In the genomic region with DNA sequence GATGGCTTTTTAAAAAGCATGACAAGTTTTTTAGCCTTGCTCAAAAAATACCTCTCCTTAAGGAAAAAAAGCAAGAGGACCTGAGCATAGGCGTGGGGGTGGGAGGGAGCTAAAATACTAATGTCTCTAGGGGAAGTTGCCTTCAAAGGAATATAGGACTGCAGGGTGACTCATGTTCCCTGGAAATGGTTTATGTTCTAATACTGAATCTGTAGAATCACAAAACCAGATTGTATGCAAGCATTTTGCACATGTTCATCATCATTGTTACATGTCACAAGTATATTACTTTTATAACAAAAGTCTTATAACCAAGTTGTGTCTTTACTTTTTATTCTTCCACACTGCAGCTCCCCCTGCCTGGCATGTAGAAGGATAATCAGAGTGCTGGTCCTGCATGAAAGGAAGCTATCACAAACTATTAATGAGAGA, we compare ENCODE assay signal across 9 cellular contexts. TPM values are rescaled to one million over a fixed set of nuclear protein-coding genes. Genes with fewer than 3 reads are reported as not detected.
DNase-seq lines count a peak whose midpoint lies in the region; ATAC-seq, FAIRE-seq and TF ChIP-seq lines count a peak whose summit lies in the region.
"Had no signal": no experiment of that assay in that cellular context is flagged by ENCODE, and none has a peak within 500 bp of the region (broad histone marks: within the 10 kb centered on the region; RNA-seq: fewer than 3 reads in every experiment).

No MANE protein-coding gene starts in this region.

- H3K36me3 ChIP-seq in astrocyte (ENCODE audit: insufficient read depth, low read length) (no peaks in the 10 kb centered on the region), hepatocyte (replicated peaks; ENCODE audit: insufficient read depth, low read depth) (no peaks in the 10 kb centered on the region), transverse colon (no peaks in the 10 kb centered on the region)
- no peaks in the 10 kb centered on the region for H3K36me3 ChIP-seq in naive thymus-derived CD4-positive, alpha-beta T cell (ENCODE audit: control insufficient read depth in 2 of 3, insufficient read depth in 3 of 3, low read length in 3 of 3)
- H3K36me3 ChIP-seq: thyroid gland had no signal

- no peak for FAIRE-seq in astrocyte (lab: Jason Lieb, UNC)

- H3K79me2 ChIP-seq in astrocyte (ENCODE audit: insufficient read depth, low read length) (no peaks in the 10 kb centered on the region), hepatocyte (no peaks in the 10 kb centered on the region)

- CTCF ChIA-PET in naive thymus-derived CD4-positive, alpha-beta T cell (lab: Charles Lee) = no interaction called here

- peaks cover 13% of the 10 kb centered on the region for H3K4me1 ChIP-seq in astrocyte (ENCODE audit: insufficient read depth, low read length)
- no peaks in the 10 kb centered on the region for H3K4me1 ChIP-seq in hepatocyte (ENCODE audit: insufficient read depth)
- peaks cover 0 to 21% (median 7%) of the 10 kb centered on the region in 4 donors for H3K4me1 ChIP-seq in transverse colon
- H3K4me1 ChIP-seq in naive thymus-derived CD4-positive, alpha-beta T cell (ENCODE audit: control insufficient read depth in 2 of 2, insufficient read depth in 2 of 2, low read length in 2 of 2) = no peaks in the 10 kb centered on the region

- no peaks in the 10 kb centered on the region for H3K4me1 Mint-ChIP-seq in activated naive CD8-positive, alpha-beta T cell treated with anti-CD3 and anti-CD28 coated beads, Interleukin-2, amount 50 U/mL, for 24 hours
- H3K4me1 Mint-ChIP-seq in activated naive CD8-positive, alpha-beta T cell treated with anti-CD3 and anti-CD28 coated beads for 36 hours = no peaks in the 10 kb centered on the region
- peaks cover 23% of the 10 kb centered on the region for H3K4me1 Mint-ChIP-seq in astrocyte (ENCODE audit: low read depth, unreplicated experiment)
- no peaks in the 10 kb centered on the region for H3K4me1 Mint-ChIP-seq in naive thymus-derived CD4-positive, alpha-beta T cell

- H3K27me3 ChIP-seq in astrocyte (ENCODE audit: insufficient read depth, low read length) (no peaks in the 10 kb centered on the region), hepatocyte (no peaks in the 10 kb centered on the region), transverse colon (no peaks in the 10 kb centered on the region)
- no peaks in the 10 kb centered on the region for H3K27me3 ChIP-seq in naive thymus-derived CD4-positive, alpha-beta T cell (ENCODE audit: control insufficient read depth in 2 of 2, insufficient read depth in 2 of 2, low read length in 2 of 2)
- H3K27me3 ChIP-seq: thyroid gland had no signal

- peak overlapping the region; percentile 0 for H3K9ac ChIP-seq in astrocyte (ENCODE audit: low read length)

- DNase-seq in activated naive CD8-positive, alpha-beta T cell treated with anti-CD3 and anti-CD28 coated beads, Interleukin-2, amount 50 U/mL, for 24 hours = no peak
- DNase-seq in activated naive CD8-positive, alpha-beta T cell treated with anti-CD3 and anti-CD28 coated beads for 36 hours = no peak
- DNase-seq in astrocyte (ENCODE audit: low read depth) = peak; percentile 60
- no peak for DNase-seq in hepatocyte (ENCODE audit: low spot score)
- DNase-seq in transverse colon = no peak
- no peak for DNase-seq in naive thymus-derived CD4-positive, alpha-beta T cell
- DNase-seq in UCSD-AML1 (lab: John Stamatoyannopoulos, UW; ENCODE audit: unreplicated experiment) = no peak
- DNase-seq: thyroid gland had no signal

- H2AFZ ChIP-seq in astrocyte (ENCODE audit: low read depth, low read length) (no peak overlapping the region), hepatocyte (no peak overlapping the region)

- TF ChIP-seq CTCF in astrocyte (IDR thresholded peaks at IDR 0.05; ENCODE audit: insufficient read depth, low read depth, low read length) = no peak
- peak; percentile 41 for TF ChIP-seq CTCF in hepatocyte (IDR thresholded peaks at IDR 0.05; ENCODE audit: poor library complexity)
- peak in 1 of 5 experiments; percentile 28 for TF ChIP-seq CTCF in transverse colon (IDR thresholded peaks at IDR 0.05)

- H4K20me1 ChIP-seq in astrocyte (ENCODE audit: insufficient read depth, low read length) = no peaks in the 10 kb centered on the region
- no peaks in the 10 kb centered on the region for H4K20me1 ChIP-seq in hepatocyte (ENCODE audit: insufficient read depth, poor library complexity, severe bottlenecking)

- intact Hi-C loops in transverse colon (cut with DNase I; ENCODE audit: low total_unique reads) = no loop called here
- intact Hi-C loops in naive thymus-derived CD4-positive, alpha-beta T cell (cut with micrococcal nuclease) = no loop called here

- H3K4me3 ChIP-seq in astrocyte (ENCODE audit: insufficient read depth, low read depth, low read length) = no peak overlapping the region
- no peak overlapping the region for H3K4me3 ChIP-seq in hepatocyte
- H3K4me3 ChIP-seq in transverse colon = no peak overlapping the region
- H3K4me3 ChIP-seq in naive thymus-derived CD4-positive, alpha-beta T cell (ENCODE audit: low read length) = no peak overlapping the region
- H3K4me3 ChIP-seq: thyroid gland had no signal

- H3K4me3 Mint-ChIP-seq in activated naive CD8-positive, alpha-beta T cell treated with anti-CD3 and anti-CD28 coated beads, Interleukin-2, amount 50 U/mL, for 24 hours = no peak overlapping the region
- H3K4me3 Mint-ChIP-seq in activated naive CD8-positive, alpha-beta T cell treated with anti-CD3 and anti-CD28 coated beads for 36 hours = no peak overlapping the region
- H3K4me3 Mint-ChIP-seq in astrocyte (ENCODE audit: unreplicated experiment) = no peak overlapping the region
- H3K4me3 Mint-ChIP-seq in naive thymus-derived CD4-positive, alpha-beta T cell = no peak overlapping the region

- H3K36me3 Mint-ChIP-seq in activated naive CD8-positive, alpha-beta T cell treated with anti-CD3 and anti-CD28 coated beads, Interleukin-2, amount 50 U/mL, for 24 hours (ENCODE audit: low read depth) = no peaks in the 10 kb centered on the region
- no peaks in the 10 kb centered on the region for H3K36me3 Mint-ChIP-seq in activated naive CD8-positive, alpha-beta T cell treated with anti-CD3 and anti-CD28 coated beads for 36 hours
- no peaks in the 10 kb centered on the region for H3K36me3 Mint-ChIP-seq in astrocyte (ENCODE audit: low read depth, unreplicated experiment)
- no peaks in the 10 kb centered on the region for H3K36me3 Mint-ChIP-seq in naive thymus-derived CD4-positive, alpha-beta T cell

- no peak for TF ChIP-seq EP300 in transverse colon (IDR thresholded peaks at IDR 0.05; ENCODE audit: low read depth)

- no peaks in the 10 kb centered on the region for H3K9me3 ChIP-seq in astrocyte (ENCODE audit: insufficient read depth, low read depth, low read length)
- H3K9me3 ChIP-seq in hepatocyte (ENCODE audit: low read depth) = no peaks in the 10 kb centered on the region
- no peaks in the 10 kb centered on the region for H3K9me3 ChIP-seq in transverse colon
- no peaks in the 10 kb centered on the region for H3K9me3 ChIP-seq in naive thymus-derived CD4-positive, alpha-beta T cell (ENCODE audit: control insufficient read depth in 2 of 3, low read length in 3 of 3)
- H3K9me3 ChIP-seq: thyroid gland had no signal

- no peaks in the 10 kb centered on the region for H3K9me3 Mint-ChIP-seq in activated naive CD8-positive, alpha-beta T cell treated with anti-CD3 and anti-CD28 coated beads, Interleukin-2, amount 50 U/mL, for 24 hours
- H3K9me3 Mint-ChIP-seq in activated naive CD8-positive, alpha-beta T cell treated with anti-CD3 and anti-CD28 coated beads for 36 hours = no peaks in the 10 kb centered on the region
- no peaks in the 10 kb centered on the region for H3K9me3 Mint-ChIP-seq in astrocyte (ENCODE audit: unreplicated experiment)
- peaks cover 0 to 3% (median 0%) of the 10 kb centered on the region in 11 donors for H3K9me3 Mint-ChIP-seq in naive thymus-derived CD4-positive, alpha-beta T cell

- H3K27ac ChIP-seq in astrocyte (ENCODE audit: low read depth, low read length) = no peak overlapping the region
- H3K27ac ChIP-seq in hepatocyte = no peak overlapping the region
- H3K27ac ChIP-seq in transverse colon = peak overlapping the region in 3 of 4 donors; percentile 18 to 59 (median 32)
- no peak overlapping the region for H3K27ac ChIP-seq in naive thymus-derived CD4-positive, alpha-beta T cell (ENCODE audit: low read depth, low read length)

- H3K9me2 ChIP-seq in hepatocyte (replicated peaks; ENCODE audit: insufficient read depth) = no peaks in the 10 kb centered on the region

- POLR2A ChIA-PET in naive thymus-derived CD4-positive, alpha-beta T cell (lab: Charles Lee) = no interaction called here

- no peak overlapping the region for H3K27ac Mint-ChIP-seq in activated naive CD8-positive, alpha-beta T cell treated with anti-CD3 and anti-CD28 coated beads, Interleukin-2, amount 50 U/mL, for 24 hours
- no peak overlapping the region for H3K27ac Mint-ChIP-seq in activated naive CD8-positive, alpha-beta T cell treated with anti-CD3 and anti-CD28 coated beads for 36 hours
- H3K27ac Mint-ChIP-seq in astrocyte (ENCODE audit: unreplicated experiment) = no peak overlapping the region
- H3K27ac Mint-ChIP-seq in naive thymus-derived CD4-positive, alpha-beta T cell = no peak overlapping the region

- TF ChIP-seq POLR2A in transverse colon (IDR thresholded peaks at IDR 0.05) = no peak

- peak overlapping the region; percentile 50 for H3K4me2 ChIP-seq in astrocyte (ENCODE audit: low read length)
- no peak overlapping the region for H3K4me2 ChIP-seq in hepatocyte

- H3K27me3 Mint-ChIP-seq in activated naive CD8-positive, alpha-beta T cell treated with anti-CD3 and anti-CD28 coated beads, Interleukin-2, amount 50 U/mL, for 24 hours = no peaks in the 10 kb centered on the region
- H3K27me3 Mint-ChIP-seq in activated naive CD8-positive, alpha-beta T cell treated with anti-CD3 and anti-CD28 coated beads for 36 hours = no peaks in the 10 kb centered on the region
- no peaks in the 10 kb centered on the region for H3K27me3 Mint-ChIP-seq in astrocyte (ENCODE audit: low read depth, unreplicated experiment)
- peaks cover 0 to 14% (median 9%) of the 10 kb centered on the region in 5 donors for H3K27me3 Mint-ChIP-seq in naive thymus-derived CD4-positive, alpha-beta T cell

- in situ Hi-C loops in transverse colon (cut with MboI; ENCODE audit: low pct_ligation_motif_present in 1 of 4, low pct_unique_long_range_greater_than_20kb in 1 of 4, low sequenced_read_pairs in 3 of 4) = no loop called here

- ATAC-seq in activated naive CD8-positive, alpha-beta T cell treated with anti-CD3 and anti-CD28 coated beads, Interleukin-2, amount 50 U/mL, for 24 hours = peak; percentile 10
- no peak for ATAC-seq in naive thymus-derived CD4-positive, alpha-beta T cell
- ATAC-seq in HG02970 (IDR thresholded peaks at IDR 0.05; ENCODE audit: low FRiP score, unreplicated experiment) = no peak

- 75% methylated on average over 1 of the region's 1 CpG for WGBS in hepatocyte (ENCODE audit: low lambda C conversion rate, missing lambda C conversion rate)
- WGBS in transverse colon (ENCODE audit: low coverage in 1 of 2), 2 donors = 46 to 71% methylated on average over 1 of the region's 1 CpG

RNA-seq across cellular contexts. Expression of gene GPR135, which starts 36.6 kb away (rescaled TPM):
- total RNA-seq in activated naive CD8-positive, alpha-beta T cell treated with anti-CD3 and anti-CD28 coated beads for 36 hours = under 1 TPM; 0.60 to 0.97 TPM
- total RNA-seq in astrocyte = 6.2 and 6.7 TPM in 2 replicates
- 1.6 and 1.8 TPM in 2 replicates for total RNA-seq in hepatocyte
- polyA plus RNA-seq in hepatocyte = 0.28 and 0.86 TPM in 2 replicates
- total RNA-seq in transverse colon = 1 to 10 TPM in 3 of 4 donors, not detected in 1; 1.5 to 7.4 (median 5.2) TPM
- total RNA-seq in naive thymus-derived CD4-positive, alpha-beta T cell = 1 to 10 TPM; 1.3 to 2.7 (median 2.2) TPM
- under 1 TPM; 0.11 to 0.25 TPM for polyA plus RNA-seq in naive thymus-derived CD4-positive, alpha-beta T cell

RNA-seq across cellular contexts. Expression of gene L3HYPDH, which starts 55.6 kb away (rescaled TPM):
- total RNA-seq in activated naive CD8-positive, alpha-beta T cell treated with anti-CD3 and anti-CD28 coated beads for 36 hours = 1 to 10 TPM; 9.3 to 9.7 TPM
- total RNA-seq in astrocyte (57.2 and 62.8 TPM in 2 replicates), hepatocyte (21.8 and 36.2 TPM in 2 replicates), transverse colon (100 to 1,000 TPM in 1 of 4 donors, 10 to 100 TPM in 3; 16.1 to 125 (median 37.6) TPM)
- 20.3 and 39.2 TPM in 2 replicates for polyA plus RNA-seq in hepatocyte
- 10 to 100 TPM; 18.9 to 55.9 (median 24.2) TPM for total RNA-seq in naive thymus-derived CD4-positive, alpha-beta T cell
- polyA plus RNA-seq in naive thymus-derived CD4-positive, alpha-beta T cell = 1 to 10 TPM; 2.9 to 6.1 TPM

RNA-seq across cellular contexts. Expression of gene JKAMP, which starts 55.7 kb away (rescaled TPM):
- total RNA-seq in activated naive CD8-positive, alpha-beta T cell treated with anti-CD3 and anti-CD28 coated beads for 36 hours = 10 to 100 TPM; 19.8 to 23.6 TPM
- 68.8 and 74.6 TPM in 2 replicates for total RNA-seq in astrocyte
- total RNA-seq in hepatocyte = 83.8 and 94.9 TPM in 2 replicates
- polyA plus RNA-seq in hepatocyte = 48.7 and 69.9 TPM in 2 replicates
- total RNA-seq in transverse colon = 10 to 100 TPM; 12.9 to 66.8 (median 36.0) TPM
- total RNA-seq in naive thymus-derived CD4-positive, alpha-beta T cell = 10 to 100 TPM; 12.2 to 33.7 (median 32.5) TPM
- polyA plus RNA-seq in naive thymus-derived CD4-positive, alpha-beta T cell = 10 to 100 TPM; 39.1 to 54.1 TPM

Comparison
In these comparisons a context has a peak if more than half of its experiments do, and no peak if none do; other contexts are left out.
1. H3K27ac ChIP-seq: peak in transverse colon (3 of 4); none in astrocyte (single experiment), hepatocyte (single experiment) and naive thymus-derived CD4-positive, alpha-beta T cell (single experiment).